Comparison of ENCODE assay signal across 8 cellular contexts in the genomic region with DNA sequence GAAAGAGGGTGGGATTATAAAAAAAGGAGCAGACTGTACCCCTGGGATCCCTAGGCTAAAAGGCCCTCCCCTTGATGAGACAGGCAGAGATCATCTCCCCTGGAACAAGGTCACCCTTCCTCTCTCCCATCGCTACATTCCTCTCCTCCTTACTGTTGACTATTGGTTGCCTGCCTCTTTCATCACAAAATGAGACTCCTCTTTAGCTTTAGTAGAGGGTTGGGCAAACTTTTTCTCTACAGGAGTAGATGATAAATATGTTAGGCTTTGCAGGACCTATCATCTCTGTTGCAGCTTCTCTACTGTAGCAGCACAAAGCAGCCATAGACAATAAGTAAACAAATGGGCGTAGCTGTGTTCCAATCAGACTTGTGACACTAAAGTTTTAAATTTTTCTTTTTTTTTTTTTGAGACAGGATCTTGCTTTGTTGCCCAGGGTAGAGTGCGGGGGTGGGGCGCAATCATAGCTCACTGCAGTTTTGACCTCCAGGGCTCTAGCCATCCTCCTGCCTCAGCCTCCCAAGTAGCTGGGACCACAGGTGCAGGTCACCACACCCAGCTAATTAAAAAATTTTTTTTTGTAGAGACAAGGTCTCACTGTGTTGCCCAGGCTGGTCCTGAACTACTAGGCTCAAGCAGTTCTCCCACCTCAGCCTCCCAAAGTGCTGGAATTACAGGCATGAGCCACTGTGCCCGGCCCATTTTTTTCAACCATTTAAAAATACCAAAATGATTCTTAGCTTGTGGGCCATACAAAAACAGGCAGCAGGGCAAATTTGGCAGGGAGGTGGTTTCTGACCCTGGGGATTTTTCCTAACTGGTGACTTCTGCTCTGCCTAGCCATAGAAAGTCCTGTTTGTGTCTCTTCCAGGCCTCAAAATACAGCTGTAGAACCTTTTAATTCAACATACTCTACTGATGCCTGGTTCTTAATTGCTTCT. TPM values are rescaled to one million over a fixed set of nuclear protein-coding genes. Genes with fewer than 3 reads are reported as not detected.
A peak's percentile ranks its signal among the peaks of the same experiment; 100 is the strongest.
DNase-seq lines count a peak whose midpoint lies in the region; ATAC-seq and TF ChIP-seq lines count a peak whose summit lies in the region.

No MANE protein-coding gene starts in this region.

- H3K4me3 Mint-ChIP-seq in activated CD4-positive, alpha-beta T cell treated with anti-CD3 and anti-CD28 coated beads, Interleukin-2, amount 10 ng/mL, durations not matched to agents 24 days and 14 days, result peak overlapping the region; percentile 95

- H3K27me3 Mint-ChIP-seq in activated CD4-positive, alpha-beta T cell treated with anti-CD3 and anti-CD28 coated beads, Interleukin-2, amount 10 ng/mL, durations not matched to agents 24 days and 14 days, result no peaks in the 10 kb centered on the region

- ATAC-seq in left lung, result no peak
- ATAC-seq in thoracic aorta (ENCODE audit: insufficient number of reproducible peaks, low FRiP score, low read depth), result no peak
- ATAC-seq in GM18861 (IDR thresholded peaks at IDR 0.05; ENCODE audit: unreplicated experiment), result no peak

- peaks cover 16% of the 10 kb centered on the region for H3K36me3 Mint-ChIP-seq in activated CD4-positive, alpha-beta T cell treated with anti-CD3 and anti-CD28 coated beads, Interleukin-2, amount 10 ng/mL, durations not matched to agents 24 days and 14 days (ENCODE audit: low read depth)

- DNase-seq in activated CD4-positive, alpha-beta T cell treated with anti-CD3 and anti-CD28 coated beads, Interleukin-2, amount 10 ng/mL, durations not matched to agents 24 days and 14 days, result peak; percentile 81
- DNase-seq in activated CD4-positive, alpha-beta T cell treated with anti-CD3 and anti-CD28 coated beads for 4 hours, result no peak
- peak; percentile 87 for DNase-seq in amniotic epithelial cell (ENCODE audit: low read depth)
- DNase-seq in left lung, result no peak
- DNase-seq in thoracic aorta (ENCODE audit: low spot score), result no peak
- DNase-seq in HuH-7 (ENCODE audit: low spot score), result no peak
- no peak for DNase-seq in NCI-H2081 (lab: John Stamatoyannopoulos, UW)

- no peak overlapping the region for H3K4me3 ChIP-seq in left lung
- H3K4me3 ChIP-seq in thoracic aorta, result peak overlapping the region; percentile 71

- intact Hi-C loops in activated CD4-positive, alpha-beta T cell treated with anti-CD3 and anti-CD28 coated beads, Interleukin-2, amount 10 ng/mL, durations not matched to agents 24 days and 14 days (cut with micrococcal nuclease), result loop anchor here (5.0 to 10.0 kb wide), 7 partner anchors 203 to 593 kb away; partner anchors contain the start of genes ANP32E, ARNT, CDC42SE1 and CTSS
- intact Hi-C loops in left lung (cut with DNase I), result loop anchor here in 1 of 2 donors (5.0 kb wide), 1 partner anchor 58 kb away; no protein-coding TSS in a partner anchor

- H3K27ac Mint-ChIP-seq in activated CD4-positive, alpha-beta T cell treated with anti-CD3 and anti-CD28 coated beads, Interleukin-2, amount 10 ng/mL, durations not matched to agents 24 days and 14 days, result peak overlapping the region; percentile 100

- H3K27me3 ChIP-seq in left lung, result no peaks in the 10 kb centered on the region
- H3K27me3 ChIP-seq in thoracic aorta (replicated peaks; ENCODE audit: insufficient read depth), result no peaks in the 10 kb centered on the region

- H3K4me1 ChIP-seq in left lung (peaks cover 81 to 91% of the 10 kb centered on the region in 2 donors), thoracic aorta (ENCODE audit: control insufficient read depth in 1 of 2, low read depth in 2 of 2) (peaks cover 73 to 87% of the 10 kb centered on the region in 2 donors)

- H3K36me3 ChIP-seq in left lung (peaks cover 0 to 5% of the 10 kb centered on the region in 2 donors), thoracic aorta (no peaks in the 10 kb centered on the region)

- H3K9me3 ChIP-seq in left lung (no peaks in the 10 kb centered on the region), thoracic aorta (no peaks in the 10 kb centered on the region)

- no peaks in the 10 kb centered on the region for H3K9me3 Mint-ChIP-seq in activated CD4-positive, alpha-beta T cell treated with anti-CD3 and anti-CD28 coated beads, Interleukin-2, amount 10 ng/mL, durations not matched to agents 24 days and 14 days

- H3K27ac ChIP-seq in left lung (peak overlapping the region; percentile 100), thoracic aorta (peak overlapping the region; percentile 99 to 100)

- TF ChIP-seq CTCF in left lung (IDR thresholded peaks at IDR 0.05), result no peak
- TF ChIP-seq CTCF in thoracic aorta (IDR thresholded peaks at IDR 0.05), result no peak

- peaks cover 74% of the 10 kb centered on the region for H3K4me1 Mint-ChIP-seq in activated CD4-positive, alpha-beta T cell treated with anti-CD3 and anti-CD28 coated beads, Interleukin-2, amount 10 ng/mL, durations not matched to agents 24 days and 14 days

RNA-seq across cellular contexts. Expression of gene MCL1, which starts 15.1 kb away (rescaled TPM):
- 278 and 280 TPM in 2 replicates for total RNA-seq in activated CD4-positive, alpha-beta T cell treated with anti-CD3 and anti-CD28 coated beads, Interleukin-2, amount 10 ng/mL, durations not matched to agents 24 days and 14 days
- total RNA-seq in left lung, result 100 to 1,000 TPM; 266 to 280 TPM
- 100 to 1,000 TPM; 588 to 607 TPM for total RNA-seq in thoracic aorta

RNA-seq across cellular contexts. Expression of gene ADAMTSL4, which starts 15.1 kb away (rescaled TPM):
- total RNA-seq in activated CD4-positive, alpha-beta T cell treated with anti-CD3 and anti-CD28 coated beads, Interleukin-2, amount 10 ng/mL, durations not matched to agents 24 days and 14 days, result 1.3 and 1.8 TPM in 2 replicates
- total RNA-seq in left lung (10 to 100 TPM; 52.9 to 76.0 TPM), thoracic aorta (10 to 100 TPM; 28.4 to 45.1 TPM)

RNA-seq across cellular contexts. Expression of gene FALEC, which starts 48.8 kb away (rescaled TPM):
- total RNA-seq in activated CD4-positive, alpha-beta T cell treated with anti-CD3 and anti-CD28 coated beads, Interleukin-2, amount 10 ng/mL, durations not matched to agents 24 days and 14 days, result not detected in 2 replicates
- not detected for total RNA-seq in left lung
- not detected for total RNA-seq in thoracic aorta

RNA-seq across cellular contexts. Expression of gene ECM1, which starts 56.4 kb away (rescaled TPM):
- 1.5 and 2.4 TPM in 2 replicates for total RNA-seq in activated CD4-positive, alpha-beta T cell treated with anti-CD3 and anti-CD28 coated beads, Interleukin-2, amount 10 ng/mL, durations not matched to agents 24 days and 14 days
- total RNA-seq in left lung (10 to 100 TPM; 21.3 to 65.2 TPM), thoracic aorta (10 to 100 TPM; 22.8 to 54.0 TPM)

Comparison
In these comparisons a context has a peak if more than half of its experiments do, and no peak if none do; other contexts are left out.
1. DNase-seq: peak in activated CD4-positive, alpha-beta T cell treated with anti-CD3 and anti-CD28 coated beads, Interleukin-2, amount 10 ng/mL, durations not matched to agents 24 days and 14 days (single experiment) and amniotic epithelial cell (single experiment); none in activated CD4-positive, alpha-beta T cell treated with anti-CD3 and anti-CD28 coated beads for 4 hours (0 of 2), left lung (0 of 2), thoracic aorta (single experiment), HuH-7 (single experiment) and NCI-H2081 (0 of 2).
2. RNA of gene ADAMTSL4, which starts 15.1 kb away (total RNA-seq): 52.9 to 76.0 TPM in left lung and 28.4 to 45.1 TPM in thoracic aorta; 1.3 to 1.8 TPM in activated CD4-positive, alpha-beta T cell treated with anti-CD3 and anti-CD28 coated beads, Interleukin-2, amount 10 ng/mL, durations not matched to agents 24 days and 14 days; every median in the first group is over 10 times any median in the second.